ENCODE assay signal across 1 cellular context in the genomic region with DNA sequence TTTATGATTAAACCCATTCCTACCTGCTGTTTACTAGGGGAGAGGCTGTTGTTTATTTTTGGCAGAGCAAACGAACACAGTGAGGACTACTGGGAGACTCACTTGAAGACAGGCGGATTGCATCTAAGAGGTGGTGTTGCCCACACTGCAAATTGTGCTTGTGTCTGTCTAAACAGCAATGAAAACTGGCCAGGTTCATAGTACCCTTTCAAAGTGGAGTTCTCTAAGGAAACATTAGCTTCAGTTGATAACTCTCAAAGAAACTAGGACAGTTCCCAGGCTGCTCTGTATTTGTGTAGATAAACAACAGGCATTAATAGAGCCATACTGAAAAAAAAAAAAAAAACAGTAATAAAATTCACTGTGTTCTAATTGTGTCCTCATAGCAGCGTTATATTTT.
TF ChIP-seq lines count a peak whose summit lies in the region.

No MANE protein-coding gene starts in this region.

TF ChIP-seq in SK-N-SH treated with all-trans-retinoic acid at 6 μM for 48 hours, 23 proteins besides CTCF, POLR2A, EP300 and RAD21 (continued from another document):
- TF ChIP-seq, protein P1, sequence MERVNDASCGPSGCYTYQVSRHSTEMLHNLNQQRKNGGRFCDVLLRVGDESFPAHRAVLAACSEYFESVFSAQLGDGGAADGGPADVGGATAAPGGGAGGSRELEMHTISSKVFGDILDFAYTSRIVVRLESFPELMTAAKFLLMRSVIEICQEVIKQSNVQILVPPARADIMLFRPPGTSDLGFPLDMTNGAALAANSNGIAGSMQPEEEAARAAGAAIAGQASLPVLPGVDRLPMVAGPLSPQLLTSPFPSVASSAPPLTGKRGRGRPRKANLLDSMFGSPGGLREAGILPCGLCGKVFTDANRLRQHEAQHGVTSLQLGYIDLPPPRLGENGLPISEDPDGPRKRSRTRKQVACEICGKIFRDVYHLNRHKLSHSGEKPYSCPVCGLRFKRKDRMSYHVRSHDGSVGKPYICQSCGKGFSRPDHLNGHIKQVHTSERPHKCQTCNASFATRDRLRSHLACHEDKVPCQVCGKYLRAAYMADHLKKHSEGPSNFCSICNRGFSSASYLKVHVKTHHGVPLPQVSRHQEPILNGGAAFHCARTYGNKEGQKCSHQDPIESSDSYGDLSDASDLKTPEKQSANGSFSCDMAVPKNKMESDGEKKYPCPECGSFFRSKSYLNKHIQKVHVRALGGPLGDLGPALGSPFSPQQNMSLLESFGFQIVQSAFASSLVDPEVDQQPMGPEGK (CRISPR knock-in tag; IDR thresholded peaks at IDR 0.05; ENCODE audit: borderline replicate concordance) = no peak
- TF ChIP-seq ZC3H10 (CRISPR knock-in tag; IDR thresholded peaks at IDR 0.05) (no peak), GLIS3 (CRISPR knock-in tag; IDR thresholded peaks at IDR 0.05) (no peak), SNAI2 (CRISPR knock-in tag; IDR thresholded peaks at IDR 0.05) (no peak), ISL1 (CRISPR knock-in tag; IDR thresholded peaks at IDR 0.05) (no peak)
